ENCODE assay signal across 8 cellular contexts in genomic region chr4:142846105-142846728, GRCh38. TPM values are rescaled to one million over a fixed set of nuclear protein-coding genes. Genes with fewer than 3 reads are reported as not detected.
DNase-seq lines count a peak whose midpoint lies in the region; ATAC-seq, FAIRE-seq and TF ChIP-seq lines count a peak whose summit lies in the region.

TSS of gene INPP4B (minus strand) at chr4:142846301.

- no peak for ATAC-seq in HG03460 (IDR thresholded peaks at IDR 0.05; ENCODE audit: unreplicated experiment)

- FAIRE-seq in frontal cortex (lab: Jason Lieb, UNC) = no peak

- no peaks in the 10 kb centered on the region for H3K9me2 ChIP-seq in GM23248 (ENCODE audit: insufficient read depth)

- H3K4me2 ChIP-seq in GM23248 (ENCODE audit: unreplicated experiment) = peak within 1 kb of the TSS; percentile 92

- H3K36me3 Mint-ChIP-seq in neural crest cell (ENCODE audit: low read depth) = no peaks in the 10 kb centered on the region

- H3K36me3 ChIP-seq in GM23248 (ENCODE audit: low read depth) = no peaks in the 10 kb centered on the region
- no peaks in the 10 kb centered on the region for H3K36me3 ChIP-seq in thyroid gland

- peaks cover 29% of the 10 kb centered on the region for H3K4me1 ChIP-seq in GM23248 (ENCODE audit: insufficient read depth)
- H3K4me1 ChIP-seq in thyroid gland = peaks cover 5 to 7% of the 10 kb centered on the region in 2 donors

- H3K27me3 ChIP-seq in GM23248 (replicated peaks; ENCODE audit: insufficient read depth) (no peaks in the 10 kb centered on the region), thyroid gland (no peaks in the 10 kb centered on the region)

- H4K20me1 ChIP-seq in GM23248 (ENCODE audit: insufficient read depth) = no peaks in the 10 kb centered on the region

- peak in 1 of 2 donors; percentile 7 for TF ChIP-seq POLR2A in thyroid gland (IDR thresholded peaks at IDR 0.05)

- peak within 1 kb of the TSS; percentile 82 for H3K9ac ChIP-seq in GM23248

- in situ Hi-C loops in GM23248 (cut with MboI) = loop anchor here (10.0 to 25.0 kb wide), 4 partner anchors 491 to 1684 kb away; no protein-coding TSS in a partner anchor

- no peak within 1 kb of the TSS for H3K27ac ChIP-seq in GM23248
- H3K27ac ChIP-seq in thyroid gland = no peak within 1 kb of the TSS

- H3K27ac Mint-ChIP-seq in neural crest cell (ENCODE audit: unreplicated experiment) = no peak within 1 kb of the TSS

- peaks cover 74% of the 10 kb centered on the region for H3K27me3 Mint-ChIP-seq in neural crest cell (ENCODE audit: low read depth)

- H3K4me3 ChIP-seq in GM23248 (peak within 1 kb of the TSS; percentile 80), thyroid gland (replicated peaks in 1 of 3) (peak within 1 kb of the TSS; percentile 37 to 71 (median 48))

- H3K79me2 ChIP-seq in GM23248 (ENCODE audit: insufficient read depth) = peaks cover 44% of the 10 kb centered on the region

- H3K9me3 ChIP-seq in GM23248 (ENCODE audit: low read depth) (no peaks in the 10 kb centered on the region), thyroid gland (no peaks in the 10 kb centered on the region)

- H2AFZ ChIP-seq in GM23248 = peak within 1 kb of the TSS; percentile 97

- DNase-seq in AG20443 (ENCODE audit: low spot score) = peak; percentile 72
- DNase-seq in GM23248 = peak; percentile 89
- DNase-seq in RPMI8226 = peak; percentile 9
- peak; percentile 51 for DNase-seq in activated naive CD4-positive, alpha-beta T cell treated with Interleukin-2 at 50 U/mL for 16 hours
- peak; percentile 11 to 27 for DNase-seq in frontal cortex (ENCODE audit: low spot score in 2 of 2)
- DNase-seq in neural crest cell (ENCODE audit: low read depth, low spot score) = peak; percentile 38
- peak; percentile 45 to 64 for DNase-seq in thyroid gland

- no peaks in the 10 kb centered on the region for H3K9me3 Mint-ChIP-seq in neural crest cell

- no peaks in the 10 kb centered on the region for H3K4me1 Mint-ChIP-seq in neural crest cell

- intact Hi-C loops in thyroid gland (cut with DNase I) = loop anchor here (5.0 to 10.0 kb wide), 2 partner anchors 491 to 719 kb away; no protein-coding TSS in a partner anchor

- H3F3A ChIP-seq in GM23248 (ENCODE audit: insufficient read depth) = no peaks in the 10 kb centered on the region

- TF ChIP-seq CTCF in neural crest cell (conservative IDR thresholded peaks at IDR 0.05) (no peak), thyroid gland (IDR thresholded peaks at IDR 0.05) (no peak)

- WGBS in GM23248 (ENCODE audit: low coverage in 1 of 2, low lambda C conversion rate in 2 of 2, missing lambda C conversion rate in 2 of 2), 2 experiments = 0 to 1% methylated on average over 23 to 56 of the region's 56 CpGs
- WGBS in thyroid gland, 2 donors = 1% methylated on average over 25 to 30 of the region's 56 CpGs

- peak within 1 kb of the TSS; percentile 96 for H3K4me3 Mint-ChIP-seq in neural crest cell

RNA-seq across cellular contexts. Expression of gene INPP4B, which starts in this region (rescaled TPM):
- 27.5 and 39.2 TPM in 2 replicates for total RNA-seq in GM23248 (2014; rRNA removed; shearing (Covaris generic))
- polyA plus RNA-seq in GM23248 (2016; fragmentation: Nextera tagmentation; extraction: Ambion mirVana) = 20.3 TPM in 2 replicates
- total RNA-seq in frontal cortex (8.2 TPM), neural crest cell (7.0 and 7.3 TPM in 2 replicates), thyroid gland (10 to 100 TPM in 2 of 4 donors, 1 to 10 TPM in 2; 8.0 to 22.1 (median 12.0) TPM)

Comparison
In these comparisons a context has a peak if more than half of its experiments do, and no peak if none do; other contexts are left out.
1. DNase-seq: peak in every context shown above with its lines; median percentile 89 in GM23248; 72 in AG20443; 54 in thyroid gland; 51 in activated naive CD4-positive, alpha-beta T cell treated with Interleukin-2 at 50 U/mL for 16 hours; 38 in neural crest cell; 19 in frontal cortex; 9 in RPMI8226.